ENCODE assay signal across 1 cellular context in the genomic region with DNA sequence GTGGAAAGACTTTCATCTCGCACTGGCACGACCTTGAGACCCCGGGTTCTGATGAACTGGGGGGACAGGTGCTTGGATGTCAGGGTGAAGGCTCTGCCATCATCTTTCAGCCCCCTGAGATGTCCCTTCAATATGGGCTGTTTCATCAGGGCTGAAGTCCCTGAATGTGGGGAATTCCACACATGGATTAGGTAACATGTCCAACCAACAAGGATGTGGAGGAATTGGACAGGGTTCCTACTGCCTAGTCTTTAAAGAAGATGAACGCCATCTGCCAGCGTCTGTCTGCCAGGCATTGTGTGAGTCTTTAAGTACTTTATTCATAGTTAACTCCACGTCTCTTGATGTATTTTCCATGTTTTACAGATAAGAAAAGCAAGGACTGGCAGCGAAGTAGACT.
TF ChIP-seq lines count a peak whose summit lies in the region.

No MANE protein-coding gene starts in this region.

TF ChIP-seq in IMR-90, 13 proteins besides CTCF, POLR2A, EP300 and RAD21:
- TF ChIP-seq MAZ (IDR thresholded peaks at IDR 0.05; ENCODE audit: borderline replicate concordance, low read depth, low read length) = no peak
- no peak for TF ChIP-seq MXI1 (IDR thresholded peaks at IDR 0.05; ENCODE audit: borderline replicate concordance, low read depth, low read length)
- TF ChIP-seq FOS (IDR thresholded peaks at IDR 0.05; ENCODE audit: low read depth, low read length) = no peak
- no peak for TF ChIP-seq BHLHE40 (IDR thresholded peaks at IDR 0.05; ENCODE audit: low read depth, low read length)
- no peak for TF ChIP-seq RFX5 (IDR thresholded peaks at IDR 0.05; ENCODE audit: low read depth, low read length)
- no peak for TF ChIP-seq RCOR1 (IDR thresholded peaks at IDR 0.05; ENCODE audit: insufficient replicate concordance, low read length)
- TF ChIP-seq SMC3 (IDR thresholded peaks at IDR 0.05; ENCODE audit: low read depth, low read length) = no peak
- TF ChIP-seq MAFK (IDR thresholded peaks at IDR 0.05; ENCODE audit: low read depth, low read length) = no peak
